1 cellular context compared by ENCODE assay signal in genomic region chr11:63917685-63918523, GRCh38.
TF ChIP-seq lines count a peak whose summit lies in the region.

No MANE protein-coding gene starts in this region.

TF ChIP-seq in HepG2, 621 proteins besides CTCF, POLR2A, EP300 and RAD21 (continued from another document and continues in another):
- TF ChIP-seq RELA (CRISPR knock-in tag; IDR thresholded peaks at IDR 0.05) (no peak), MYC (CRISPR knock-in tag; IDR thresholded peaks at IDR 0.05; ENCODE audit: borderline replicate concordance) (peak; percentile 28; the same call in 1 of the 2 replicates), SUZ12 (IDR thresholded peaks at IDR 0.05; ENCODE audit: low read depth, low read length) (no peak), ZEB1 (IDR thresholded peaks at IDR 0.05; ENCODE audit: insufficient replicate concordance, low read depth) (no peak), MTF1 (CRISPR knock-in tag; IDR thresholded peaks at IDR 0.05) (no peak), RFXANK (CRISPR knock-in tag; IDR thresholded peaks at IDR 0.05) (no peak), MTF2 (CRISPR knock-in tag; IDR thresholded peaks at IDR 0.05; ENCODE audit: borderline replicate concordance) (0 out of 2 replicates have a peak, but pooled peaks have one; percentile 38), ZNF788 (CRISPR knock-in tag; IDR thresholded peaks at IDR 0.05; ENCODE audit: borderline replicate concordance) (0 out of 2 replicates have a peak, but pooled peaks have one; percentile 65), ZNF574 (CRISPR knock-in tag; IDR thresholded peaks at IDR 0.05) (peak; percentile 53), FOXP4 (CRISPR knock-in tag; IDR thresholded peaks at IDR 0.05) (no peak), ZNF879 (CRISPR knock-in tag; IDR thresholded peaks at IDR 0.05) (no peak), HOXA3 (CRISPR knock-in tag; IDR thresholded peaks at IDR 0.05) (peak; percentile 22; the same call in 1 of the 2 replicates), ZNF225 (CRISPR knock-in tag; IDR thresholded peaks at IDR 0.05) (no peak), ZSCAN25 (CRISPR knock-in tag; IDR thresholded peaks at IDR 0.05) (peak; percentile 61; the same call in 1 of the 2 replicates), ZNF281 (CRISPR knock-in tag; IDR thresholded peaks at IDR 0.05; ENCODE audit: borderline replicate concordance) (peak; percentile 72; the same call in 1 of the 2 replicates), ZBTB10 (CRISPR knock-in tag; IDR thresholded peaks at IDR 0.05; ENCODE audit: borderline replicate concordance) (peak; percentile 82; the same call in 1 of the 2 replicates), ZNF704 (CRISPR knock-in tag; IDR thresholded peaks at IDR 0.05; ENCODE audit: borderline replicate concordance) (0 out of 2 replicates have a peak, but pooled peaks have one; percentile 23), PAXIP1 (CRISPR knock-in tag; conservative IDR thresholded peaks at IDR 0.05) (peak; percentile 13; the same call in 1 of the 2 replicates), ZSCAN9 (CRISPR knock-in tag; IDR thresholded peaks at IDR 0.05; ENCODE audit: borderline replicate concordance) (no peak), ZNF605 (CRISPR knock-in tag; IDR thresholded peaks at IDR 0.05) (no peak), RBFOX2 (IDR thresholded peaks at IDR 0.05; ENCODE audit: low read depth, low read length) (peak; percentile 83), ZNF264 (CRISPR knock-in tag; IDR thresholded peaks at IDR 0.05) (no peak), FIP1L1 (IDR thresholded peaks at IDR 0.05; ENCODE audit: borderline replicate concordance, insufficient read depth, low read depth, low read length) (no peak), TARDBP (CRISPR knock-in tag; IDR thresholded peaks at IDR 0.05) (peak; percentile 34; the same call in 1 of the 2 replicates), NBN (conservative IDR thresholded peaks at IDR 0.05) (no peak), MAZ (IDR thresholded peaks at IDR 0.05; ENCODE audit: borderline replicate concordance, low read depth, low read length) (no peak), MAZ (CRISPR knock-in tag; IDR thresholded peaks at IDR 0.05; ENCODE audit: low read depth) (0 out of 2 replicates have a peak, but pooled peaks have one; percentile 32), HNRNPLL (IDR thresholded peaks at IDR 0.05; ENCODE audit: low read depth, low read length, poor library complexity, severe bottlenecking) (peak; percentile 38), MAX (IDR thresholded peaks at IDR 0.05) (peak; percentile 36; the same call in 1 of the 2 replicates), ZBTB42 (CRISPR knock-in tag; IDR thresholded peaks at IDR 0.05) (0 out of 2 replicates have a peak, but pooled peaks have one; percentile 13), NRL (CRISPR knock-in tag; IDR thresholded peaks at IDR 0.05; ENCODE audit: borderline replicate concordance) (peak; percentile 33; the same call in 1 of the 2 replicates), ZNF558 (CRISPR knock-in tag; IDR thresholded peaks at IDR 0.05; ENCODE audit: borderline replicate concordance) (no peak; the same call in 1 of the 2 replicates), ZBTB7A (CRISPR knock-in tag; IDR thresholded peaks at IDR 0.05) (0 out of 2 replicates have a peak, but pooled peaks have one; percentile 14), SAFB2 (CRISPR knock-in tag; IDR thresholded peaks at IDR 0.05; ENCODE audit: borderline replicate concordance, low read depth) (0 out of 2 replicates have a peak, but pooled peaks have one; percentile 13)
